1 cellular context compared by ENCODE assay signal in the genomic region with DNA sequence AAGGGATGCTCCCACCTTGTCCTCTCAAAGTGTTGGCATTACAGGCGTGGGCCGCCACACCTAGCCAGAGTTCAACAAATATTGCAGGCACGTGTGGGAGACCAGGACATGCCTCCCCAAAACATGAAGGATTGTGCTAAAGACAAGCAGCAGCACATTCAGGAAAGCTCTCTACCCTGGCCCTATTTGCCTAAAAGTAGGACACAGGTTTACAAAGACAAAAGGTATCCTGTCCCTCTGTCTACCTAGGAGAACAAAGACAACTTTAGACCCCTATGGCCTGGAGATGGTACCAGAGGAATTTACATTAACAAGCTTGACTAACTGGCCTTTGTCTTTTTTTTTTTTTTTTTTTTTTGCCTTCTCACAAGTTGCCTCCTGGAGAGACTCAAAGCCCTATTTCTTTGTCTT.
TF ChIP-seq lines count a peak whose summit lies in the region.

No MANE protein-coding gene starts in this region.

TF ChIP-seq in H1, 55 proteins besides CTCF, POLR2A, EP300 and RAD21:
- TF ChIP-seq, protein P1, sequence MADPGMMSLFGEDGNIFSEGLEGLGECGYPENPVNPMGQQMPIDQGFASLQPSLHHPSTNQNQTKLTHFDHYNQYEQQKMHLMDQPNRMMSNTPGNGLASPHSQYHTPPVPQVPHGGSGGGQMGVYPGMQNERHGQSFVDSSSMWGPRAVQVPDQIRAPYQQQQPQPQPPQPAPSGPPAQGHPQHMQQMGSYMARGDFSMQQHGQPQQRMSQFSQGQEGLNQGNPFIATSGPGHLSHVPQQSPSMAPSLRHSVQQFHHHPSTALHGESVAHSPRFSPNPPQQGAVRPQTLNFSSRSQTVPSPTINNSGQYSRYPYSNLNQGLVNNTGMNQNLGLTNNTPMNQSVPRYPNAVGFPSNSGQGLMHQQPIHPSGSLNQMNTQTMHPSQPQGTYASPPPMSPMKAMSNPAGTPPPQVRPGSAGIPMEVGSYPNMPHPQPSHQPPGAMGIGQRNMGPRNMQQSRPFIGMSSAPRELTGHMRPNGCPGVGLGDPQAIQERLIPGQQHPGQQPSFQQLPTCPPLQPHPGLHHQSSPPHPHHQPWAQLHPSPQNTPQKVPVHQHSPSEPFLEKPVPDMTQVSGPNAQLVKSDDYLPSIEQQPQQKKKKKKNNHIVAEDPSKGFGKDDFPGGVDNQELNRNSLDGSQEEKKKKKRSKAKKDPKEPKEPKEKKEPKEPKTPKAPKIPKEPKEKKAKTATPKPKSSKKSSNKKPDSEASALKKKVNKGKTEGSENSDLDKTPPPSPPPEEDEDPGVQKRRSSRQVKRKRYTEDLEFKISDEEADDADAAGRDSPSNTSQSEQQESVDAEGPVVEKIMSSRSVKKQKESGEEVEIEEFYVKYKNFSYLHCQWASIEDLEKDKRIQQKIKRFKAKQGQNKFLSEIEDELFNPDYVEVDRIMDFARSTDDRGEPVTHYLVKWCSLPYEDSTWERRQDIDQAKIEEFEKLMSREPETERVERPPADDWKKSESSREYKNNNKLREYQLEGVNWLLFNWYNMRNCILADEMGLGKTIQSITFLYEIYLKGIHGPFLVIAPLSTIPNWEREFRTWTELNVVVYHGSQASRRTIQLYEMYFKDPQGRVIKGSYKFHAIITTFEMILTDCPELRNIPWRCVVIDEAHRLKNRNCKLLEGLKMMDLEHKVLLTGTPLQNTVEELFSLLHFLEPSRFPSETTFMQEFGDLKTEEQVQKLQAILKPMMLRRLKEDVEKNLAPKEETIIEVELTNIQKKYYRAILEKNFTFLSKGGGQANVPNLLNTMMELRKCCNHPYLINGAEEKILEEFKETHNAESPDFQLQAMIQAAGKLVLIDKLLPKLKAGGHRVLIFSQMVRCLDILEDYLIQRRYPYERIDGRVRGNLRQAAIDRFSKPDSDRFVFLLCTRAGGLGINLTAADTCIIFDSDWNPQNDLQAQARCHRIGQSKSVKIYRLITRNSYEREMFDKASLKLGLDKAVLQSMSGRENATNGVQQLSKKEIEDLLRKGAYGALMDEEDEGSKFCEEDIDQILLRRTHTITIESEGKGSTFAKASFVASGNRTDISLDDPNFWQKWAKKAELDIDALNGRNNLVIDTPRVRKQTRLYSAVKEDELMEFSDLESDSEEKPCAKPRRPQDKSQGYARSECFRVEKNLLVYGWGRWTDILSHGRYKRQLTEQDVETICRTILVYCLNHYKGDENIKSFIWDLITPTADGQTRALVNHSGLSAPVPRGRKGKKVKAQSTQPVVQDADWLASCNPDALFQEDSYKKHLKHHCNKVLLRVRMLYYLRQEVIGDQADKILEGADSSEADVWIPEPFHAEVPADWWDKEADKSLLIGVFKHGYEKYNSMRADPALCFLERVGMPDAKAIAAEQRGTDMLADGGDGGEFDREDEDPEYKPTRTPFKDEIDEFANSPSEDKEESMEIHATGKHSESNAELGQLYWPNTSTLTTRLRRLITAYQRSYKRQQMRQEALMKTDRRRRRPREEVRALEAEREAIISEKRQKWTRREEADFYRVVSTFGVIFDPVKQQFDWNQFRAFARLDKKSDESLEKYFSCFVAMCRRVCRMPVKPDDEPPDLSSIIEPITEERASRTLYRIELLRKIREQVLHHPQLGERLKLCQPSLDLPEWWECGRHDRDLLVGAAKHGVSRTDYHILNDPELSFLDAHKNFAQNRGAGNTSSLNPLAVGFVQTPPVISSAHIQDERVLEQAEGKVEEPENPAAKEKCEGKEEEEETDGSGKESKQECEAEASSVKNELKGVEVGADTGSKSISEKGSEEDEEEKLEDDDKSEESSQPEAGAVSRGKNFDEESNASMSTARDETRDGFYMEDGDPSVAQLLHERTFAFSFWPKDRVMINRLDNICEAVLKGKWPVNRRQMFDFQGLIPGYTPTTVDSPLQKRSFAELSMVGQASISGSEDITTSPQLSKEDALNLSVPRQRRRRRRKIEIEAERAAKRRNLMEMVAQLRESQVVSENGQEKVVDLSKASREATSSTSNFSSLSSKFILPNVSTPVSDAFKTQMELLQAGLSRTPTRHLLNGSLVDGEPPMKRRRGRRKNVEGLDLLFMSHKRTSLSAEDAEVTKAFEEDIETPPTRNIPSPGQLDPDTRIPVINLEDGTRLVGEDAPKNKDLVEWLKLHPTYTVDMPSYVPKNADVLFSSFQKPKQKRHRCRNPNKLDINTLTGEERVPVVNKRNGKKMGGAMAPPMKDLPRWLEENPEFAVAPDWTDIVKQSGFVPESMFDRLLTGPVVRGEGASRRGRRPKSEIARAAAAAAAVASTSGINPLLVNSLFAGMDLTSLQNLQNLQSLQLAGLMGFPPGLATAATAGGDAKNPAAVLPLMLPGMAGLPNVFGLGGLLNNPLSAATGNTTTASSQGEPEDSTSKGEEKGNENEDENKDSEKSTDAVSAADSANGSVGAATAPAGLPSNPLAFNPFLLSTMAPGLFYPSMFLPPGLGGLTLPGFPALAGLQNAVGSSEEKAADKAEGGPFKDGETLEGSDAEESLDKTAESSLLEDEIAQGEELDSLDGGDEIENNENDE (IDR thresholded peaks at IDR 0.05; ENCODE audit: insufficient replicate concordance, low read length) = peak; percentile 91
- TF ChIP-seq ASH2L (IDR thresholded peaks at IDR 0.05; ENCODE audit: low read length) = no peak
- TF ChIP-seq, protein P2, sequence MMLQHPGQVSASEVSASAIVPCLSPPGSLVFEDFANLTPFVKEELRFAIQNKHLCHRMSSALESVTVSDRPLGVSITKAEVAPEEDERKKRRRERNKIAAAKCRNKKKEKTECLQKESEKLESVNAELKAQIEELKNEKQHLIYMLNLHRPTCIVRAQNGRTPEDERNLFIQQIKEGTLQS (IDR thresholded peaks at IDR 0.05; ENCODE audit: insufficient read depth, low read depth, low read length) = no peak
- no peak for TF ChIP-seq BCL11A (IDR thresholded peaks at IDR 0.05; ENCODE audit: low read depth in 2 of 2, low read length in 2 of 2)
- peak; percentile 57 for TF ChIP-seq SP1 (IDR thresholded peaks at IDR 0.05; ENCODE audit: low read depth, low read length)
- TF ChIP-seq KDM1A (IDR thresholded peaks at IDR 0.05; ENCODE audit: borderline replicate concordance, low read length) = no peak
- no peak for TF ChIP-seq CBX5 (IDR thresholded peaks at IDR 0.05; ENCODE audit: low read depth, low read length)
